Comparison of ENCODE assay signal across 4 cellular contexts in the genomic region with DNA sequence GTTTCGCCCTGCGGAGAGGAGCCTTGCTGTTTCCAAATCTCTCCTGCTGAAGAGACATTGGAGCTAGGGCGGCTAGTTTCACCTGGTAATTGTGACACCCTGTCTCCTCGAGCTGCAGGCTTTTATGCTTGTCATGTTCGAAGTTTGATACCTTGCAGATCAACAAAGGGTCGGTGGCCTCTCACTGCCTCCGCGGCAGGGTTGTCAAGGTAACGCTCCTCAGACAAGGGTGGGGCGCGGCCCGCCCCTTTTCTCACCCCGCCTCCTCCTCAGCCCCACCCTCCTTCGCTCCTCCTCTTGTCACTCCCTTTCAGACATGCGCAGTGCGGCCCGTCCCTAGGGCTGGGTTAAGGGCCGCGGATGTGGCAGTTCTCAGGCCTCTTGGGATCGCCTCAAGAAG. TPM values are rescaled to one million over a fixed set of nuclear protein-coding genes. Genes with fewer than 3 reads are reported as not detected.
"Had no signal": no experiment of that assay in that cellular context is flagged by ENCODE, and none has a peak within 500 bp of the region (broad histone marks: within the 10 kb centered on the region; RNA-seq: fewer than 3 reads in every experiment).

No MANE protein-coding gene starts in this region.

RNA-seq across cellular contexts. Expression of a gene that starts 0.4 kb away (rescaled TPM):
- total RNA-seq: activated T-helper 1 cell treated with anti-CD3 and anti-CD28 coated beads, Interleukin-12 subunit alpha, Interleukin-12 subunit beta, Interleukin-2, Interleukin-4 antibody, amounts not matched to agents 30 ng/mL and 10 ng/mL and 1 ng/mL, durations not matched to agents 14 hours and 24 hours and 36 hours; lung; smooth muscle cell; stomach had no signal
- polyA plus RNA-seq: smooth muscle cell had no signal
